Comparison of ENCODE assay signal across 28 cellular contexts in the genomic region with DNA sequence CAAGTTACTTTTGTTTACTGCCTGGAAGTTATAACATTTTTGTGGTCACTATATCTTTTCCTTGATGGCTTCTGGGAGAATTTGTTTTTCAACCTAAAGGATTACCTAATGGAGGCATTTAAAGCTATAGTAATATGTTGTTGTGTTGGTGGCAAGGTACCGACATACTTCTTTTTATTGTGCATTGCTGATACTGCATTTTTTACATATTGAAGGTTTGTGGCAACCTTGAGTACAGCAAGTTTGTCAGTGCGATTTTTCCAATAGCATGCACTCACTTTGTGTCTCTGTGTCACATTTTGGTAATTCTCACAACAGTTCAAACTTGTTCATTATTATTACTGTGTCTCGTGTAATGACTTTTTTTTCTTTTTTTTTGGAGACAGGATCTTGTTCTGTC.
"Had no signal": no experiment of that assay in that cellular context is flagged by ENCODE, and none has a peak within 500 bp of the region (broad histone marks: within the 10 kb centered on the region; RNA-seq: fewer than 3 reads in every experiment).

No MANE protein-coding gene starts in this region.

- H3K4me3 Mint-ChIP-seq: naive thymus-derived CD8-positive, alpha-beta T cell; natural killer cell treated with Interleukin-12 subunit alpha and Interleukin-12 subunit beta and Interleukin-15 and Interleukin-18, amount 100 ng/mL, for 72 hours; nephron progenitor cell; neural crest cell; stimulated activated effector memory CD8-positive, alpha-beta T cell treated with anti-CD3 and anti-CD28 coated beads, Interleukin-12 subunit alpha, Interleukin-12 subunit beta, amount 100 ng/mL, for 72 hours; stimulated activated naive B cell treated with anti-CD40 and anti-IgM and Interleukin-4, amounts not matched to agents 10 μg/mL and 1 μg/mL and 100 μg/mL, for 72 hours; stimulated activated naive CD8-positive, alpha-beta T cell treated with anti-CD3 and anti-CD28 coated beads, Interleukin-15, Interleukin-2, amounts not matched to agents 100 ng/mL and 50 ng/mL, for 24 hours had no signal

- H3K27me3 ChIP-seq: neutrophil, pancreas, right atrium auricular region, stomach, thyroid gland, tibial nerve, upper lobe of left lung, vagina had no signal

- H3K9me3 ChIP-seq: neutrophil, pancreas, prostate gland, right atrium auricular region, thoracic aorta, thyroid gland, upper lobe of left lung, vagina had no signal

- H3K27me3 Mint-ChIP-seq: natural killer cell treated with Interleukin-12 subunit alpha and Interleukin-12 subunit beta and Interleukin-15 and Interleukin-18, amount 100 ng/mL, for 72 hours; stimulated activated naive B cell treated with anti-CD40 and anti-IgM and Interleukin-4, amounts not matched to agents 10 μg/mL and 1 μg/mL and 100 μg/mL, for 72 hours; stimulated activated naive CD8-positive, alpha-beta T cell treated with anti-CD3 and anti-CD28 coated beads, Interleukin-15, Interleukin-2, amounts not matched to agents 100 ng/mL and 50 ng/mL, for 24 hours had no signal

- H3K27ac ChIP-seq: neutrophil, pancreas, prostate gland, right atrium auricular region, skin epidermis, stomach, thoracic aorta, thyroid gland, tibial nerve, upper lobe of left lung, vagina had no signal

- H3K36me3 Mint-ChIP-seq: naive thymus-derived CD8-positive, alpha-beta T cell; natural killer cell treated with Interleukin-12 subunit alpha and Interleukin-12 subunit beta and Interleukin-15 and Interleukin-18, amount 100 ng/mL, for 72 hours; stimulated activated effector memory CD8-positive, alpha-beta T cell treated with anti-CD3 and anti-CD28 coated beads, Interleukin-12 subunit alpha, Interleukin-12 subunit beta, amount 100 ng/mL, for 72 hours; stimulated activated naive B cell treated with anti-CD40 and anti-IgM and Interleukin-4, amounts not matched to agents 10 μg/mL and 1 μg/mL and 100 μg/mL, for 72 hours had no signal

- FAIRE-seq: pancreas, urothelium cell line had no signal

- H3K9me3 Mint-ChIP-seq: nephron progenitor cell; stimulated activated naive CD8-positive, alpha-beta T cell treated with anti-CD3 and anti-CD28 coated beads, Interleukin-15, Interleukin-2, amounts not matched to agents 100 ng/mL and 50 ng/mL, for 24 hours had no signal

- DNase-seq: naive thymus-derived CD8-positive, alpha-beta T cell; nephron progenitor cell; nucleus accumbens; pancreas; retina; stimulated activated CD4-positive, alpha-beta T cell treated with anti-CD3 and anti-CD28 coated beads, Interleukin-15, amount 100 ng/mL, for 24 hours; stimulated activated CD4-positive, alpha-beta T cell treated with anti-CD3 and anti-CD28 coated beads, Interleukin-2, amount 100 ng/mL, for 24 hours; stimulated activated CD4-positive, alpha-beta T cell treated with anti-CD3 and anti-CD28 coated beads, Interleukin-2, amount 100 ng/mL, for 48 hours; stimulated activated CD4-positive, alpha-beta T cell treated with anti-CD3 and anti-CD28 coated beads, Interleukin-4, amount 100 ng/mL, for 24 hours; stimulated activated naive B cell treated with anti-CD40 and anti-IgM and Interleukin-4, amounts not matched to agents 10 μg/mL and 1 μg/mL and 100 μg/mL, for 72 hours; stimulated activated naive CD4-positive, alpha-beta T cell treated with Interleukin-2 at 50 U/mL for 16 hours; stomach; thyroid gland; trophoblast cell; upper lobe of left lung had no signal

- ATAC-seq: naive thymus-derived CD8-positive, alpha-beta T cell; natural killer cell treated with Interleukin-12 subunit alpha and Interleukin-12 subunit beta and Interleukin-15 and Interleukin-18, amount 100 ng/mL, for 72 hours; pancreas; sciatic nerve; stimulated activated effector memory CD8-positive, alpha-beta T cell treated with anti-CD3 and anti-CD28 coated beads, Interleukin-12 subunit alpha, Interleukin-12 subunit beta, amount 100 ng/mL, for 72 hours; stimulated activated naive B cell treated with anti-CD40 and anti-IgM and Interleukin-4, amounts not matched to agents 10 μg/mL and 1 μg/mL and 100 μg/mL, for 72 hours had no signal

- H3K27ac Mint-ChIP-seq: naive thymus-derived CD8-positive, alpha-beta T cell; natural killer cell treated with Interleukin-12 subunit alpha and Interleukin-12 subunit beta and Interleukin-15 and Interleukin-18, amount 100 ng/mL, for 72 hours; nephron progenitor cell; stimulated activated effector memory CD8-positive, alpha-beta T cell treated with anti-CD3 and anti-CD28 coated beads, Interleukin-12 subunit alpha, Interleukin-12 subunit beta, amount 100 ng/mL, for 72 hours; stimulated activated naive B cell treated with anti-CD40 and anti-IgM and Interleukin-4, amounts not matched to agents 10 μg/mL and 1 μg/mL and 100 μg/mL, for 72 hours; stimulated activated naive CD8-positive, alpha-beta T cell treated with anti-CD3 and anti-CD28 coated beads, Interleukin-15, Interleukin-2, amounts not matched to agents 100 ng/mL and 50 ng/mL, for 24 hours had no signal

- H3K36me3 ChIP-seq: neutrophil, pancreas, prostate gland, right atrium auricular region, stomach, thoracic aorta, thyroid gland, tibial nerve, upper lobe of left lung, vagina had no signal

- H3K4me1 Mint-ChIP-seq: naive thymus-derived CD8-positive, alpha-beta T cell; nephron progenitor cell; neural crest cell; stimulated activated effector memory CD8-positive, alpha-beta T cell treated with anti-CD3 and anti-CD28 coated beads, Interleukin-12 subunit alpha, Interleukin-12 subunit beta, amount 100 ng/mL, for 72 hours; stimulated activated naive B cell treated with anti-CD40 and anti-IgM and Interleukin-4, amounts not matched to agents 10 μg/mL and 1 μg/mL and 100 μg/mL, for 72 hours had no signal

- H3K4me1 ChIP-seq: pancreas, prostate gland, stomach, thyroid gland, vagina had no signal

- H3K4me3 ChIP-seq: pancreas, prostate gland, right atrium auricular region, skin epidermis, stomach, thoracic aorta, thyroid gland, tibial nerve, upper lobe of left lung, vagina had no signal
